20 cellular contexts compared by ENCODE assay signal in the genomic region with DNA sequence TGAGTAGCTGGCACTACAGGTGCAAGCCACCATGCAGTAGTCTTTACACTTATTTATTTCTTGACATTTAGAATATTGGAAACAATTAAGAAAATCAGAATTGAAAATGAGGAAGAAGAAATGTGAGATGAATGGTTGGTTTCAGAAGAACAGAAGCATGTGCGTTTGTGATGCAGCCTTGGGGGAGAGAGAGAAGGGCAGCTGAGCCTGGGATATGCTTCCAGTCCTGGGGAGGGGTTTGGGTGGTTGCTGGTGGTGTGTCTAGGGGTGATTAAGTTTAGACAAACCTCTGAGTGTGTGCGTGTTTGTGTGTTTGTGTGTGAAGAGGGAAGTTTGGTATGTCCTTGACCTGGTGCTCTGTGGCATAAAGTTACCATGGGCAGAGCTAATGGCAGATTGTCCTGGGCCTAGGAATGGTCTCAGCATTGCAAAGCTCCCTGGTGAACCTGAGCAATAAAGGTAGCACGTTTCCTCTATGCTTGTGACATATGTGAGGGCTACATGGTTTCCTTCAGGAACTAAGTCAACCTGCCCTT. TPM values are rescaled to one million over a fixed set of nuclear protein-coding genes. Genes with fewer than 3 reads are reported as not detected.
DNase-seq lines count a peak whose midpoint lies in the region; ATAC-seq, FAIRE-seq and TF ChIP-seq lines count a peak whose summit lies in the region.
"Had no signal": no experiment of that assay in that cellular context is flagged by ENCODE, and none has a peak within 500 bp of the region (broad histone marks: within the 10 kb centered on the region; RNA-seq: fewer than 3 reads in every experiment).

No MANE protein-coding gene starts in this region.

- H2BK5ac ChIP-seq in IMR-90 (ENCODE audit: low read depth, low read length, poor library complexity, severe bottlenecking), result no peak overlapping the region

- H4K8ac ChIP-seq in IMR-90 (ENCODE audit: low read depth in 2 of 2, low read length in 2 of 2), result peak overlapping the region in 1 of 2 experiments; percentile 13; a peak in 1 of 4 replicates

- H3K27ac Mint-ChIP-seq in CD4-positive, alpha-beta memory T cell, result peak overlapping the region in 4 of 7 donors; percentile 24 to 82 (median 64)
- H3K27ac Mint-ChIP-seq in astrocyte (ENCODE audit: unreplicated experiment) (peak overlapping the region; percentile 1), nephron progenitor cell (peak overlapping the region; percentile 31)
- H3K27ac Mint-ChIP-seq: activated naive CD8-positive, alpha-beta T cell treated with anti-CD3 and anti-CD28 coated beads, Interleukin-2, amount 10 ng/mL, durations not matched to agents 7 days and 5 days; neural progenitor cell had no signal

- no peak overlapping the region for H3K9ac ChIP-seq in IMR-90 (ENCODE audit: low read depth, low read length)
- H3K9ac ChIP-seq in astrocyte (ENCODE audit: low read length), result no peak overlapping the region
- H3K9ac ChIP-seq: neural progenitor cell had no signal

- peaks cover 0 to 1% (median 0%) of the 10 kb centered on the region in 8 donors for H3K9me3 Mint-ChIP-seq in CD4-positive, alpha-beta memory T cell
- H3K9me3 Mint-ChIP-seq in astrocyte (ENCODE audit: unreplicated experiment) (no peaks in the 10 kb centered on the region), nephron progenitor cell (no peaks in the 10 kb centered on the region)
- H3K9me3 Mint-ChIP-seq: activated naive CD8-positive, alpha-beta T cell treated with anti-CD3 and anti-CD28 coated beads, Interleukin-2, amount 10 ng/mL, durations not matched to agents 7 days and 5 days; activated T-cell treated with anti-CD3 and anti-CD28 coated beads, Interleukin-2, amount 50 U/mL, for 4 hours; neural progenitor cell had no signal

- no peaks in the 10 kb centered on the region for H3K27me3 Mint-ChIP-seq in CD4-positive, alpha-beta memory T cell
- H3K27me3 Mint-ChIP-seq in astrocyte (ENCODE audit: low read depth, unreplicated experiment), result no peaks in the 10 kb centered on the region
- peaks cover 2% of the 10 kb centered on the region for H3K27me3 Mint-ChIP-seq in nephron progenitor cell (ENCODE audit: low read depth, poor library complexity)
- H3K27me3 Mint-ChIP-seq: activated naive CD8-positive, alpha-beta T cell treated with anti-CD3 and anti-CD28 coated beads, Interleukin-2, amount 10 ng/mL, durations not matched to agents 7 days and 5 days had no signal

- no peak overlapping the region for H3K18ac ChIP-seq in IMR-90 (ENCODE audit: low read depth, low read length)

- no peak for TF ChIP-seq CTCF in IMR-90 (conservative IDR thresholded peaks at IDR 0.05; ENCODE audit: low read depth, low read length)
- TF ChIP-seq CTCF in astrocyte (IDR thresholded peaks at IDR 0.05; ENCODE audit: insufficient read depth, low read depth, low read length), result no peak
- TF ChIP-seq CTCF in nephron progenitor cell (IDR thresholded peaks at IDR 0.05), result no peak

- no peak overlapping the region for H4K91ac ChIP-seq in IMR-90 (ENCODE audit: insufficient read depth, low read depth, low read length)

- no peak overlapping the region for H2BK15ac ChIP-seq in IMR-90 (ENCODE audit: low read depth, low read length)

- FAIRE-seq in astrocyte (lab: Jason Lieb, UNC), result no peak
- FAIRE-seq: small intestine had no signal

- no peak overlapping the region for H4K5ac ChIP-seq in IMR-90 (ENCODE audit: low read depth, low read length)

- no peak overlapping the region for H3K4me3 ChIP-seq in CD4-positive, alpha-beta memory T cell (ENCODE audit: low read length in 2 of 2)
- H3K4me3 ChIP-seq in IMR-90 (ENCODE audit: insufficient read depth, low read depth, low read length), result no peak overlapping the region
- H3K4me3 ChIP-seq in astrocyte (ENCODE audit: insufficient read depth, low read depth, low read length), result no peak overlapping the region
- no peak overlapping the region for H3K4me3 ChIP-seq in HAP-1
- H3K4me3 ChIP-seq: hepatocyte, neural progenitor cell, stomach had no signal

- no peak overlapping the region for H3K4me3 Mint-ChIP-seq in CD4-positive, alpha-beta memory T cell
- H3K4me3 Mint-ChIP-seq in astrocyte (ENCODE audit: unreplicated experiment) (no peak overlapping the region), nephron progenitor cell (no peak overlapping the region)
- H3K4me3 Mint-ChIP-seq: activated naive CD8-positive, alpha-beta T cell treated with anti-CD3 and anti-CD28 coated beads, Interleukin-2, amount 10 ng/mL, durations not matched to agents 7 days and 5 days; activated T-cell treated with anti-CD3 and anti-CD28 coated beads, Interleukin-2, amount 50 U/mL, for 4 hours; neural progenitor cell had no signal

- H3K56ac ChIP-seq in IMR-90 (ENCODE audit: extremely low read depth, insufficient read depth, low read length), result no peak overlapping the region

- TF ChIP-seq RAD21 in IMR-90 (IDR thresholded peaks at IDR 0.05; ENCODE audit: low read length), result no peak

- peaks cover 46% of the 10 kb centered on the region for H3K36me3 ChIP-seq in CD4-positive, alpha-beta memory T cell (ENCODE audit: insufficient read depth, low read length)
- peaks cover 57% of the 10 kb centered on the region for H3K36me3 ChIP-seq in IMR-90 (ENCODE audit: control insufficient read depth, insufficient read depth, low read length)
- H3K36me3 ChIP-seq in astrocyte (ENCODE audit: insufficient read depth, low read length), result peaks cover 38% of the 10 kb centered on the region
- H3K36me3 ChIP-seq in HAP-1 (replicated peaks), result peaks cover 89% of the 10 kb centered on the region
- H3K36me3 ChIP-seq: neural progenitor cell had no signal

- no peaks in the 10 kb centered on the region for H3K9me3 ChIP-seq in CD4-positive, alpha-beta memory T cell (ENCODE audit: control insufficient read depth in 1 of 2, low read length in 2 of 2)
- no peaks in the 10 kb centered on the region for H3K9me3 ChIP-seq in IMR-90 (ENCODE audit: control insufficient read depth, insufficient read depth, low read length)
- H3K9me3 ChIP-seq in astrocyte (ENCODE audit: insufficient read depth, low read depth, low read length), result no peaks in the 10 kb centered on the region
- no peaks in the 10 kb centered on the region for H3K9me3 ChIP-seq in HAP-1
- H3K9me3 ChIP-seq: stomach had no signal

- H2AK9ac ChIP-seq in IMR-90 (replicated peaks; ENCODE audit: low read depth, low read length, poor library complexity), result no peak overlapping the region

- H3K79me2 ChIP-seq in astrocyte (ENCODE audit: insufficient read depth, low read length), result peaks cover 48% of the 10 kb centered on the region

- in situ Hi-C loops in IMR-90 (cut with MboI; ENCODE audit: low sequenced_read_pairs), result no loop called here
- in situ Hi-C loops in HAP-1 (cut with MboI; ENCODE audit: low sequenced_read_pairs), result no loop called here

- no peaks in the 10 kb centered on the region for H3K27me3 ChIP-seq in CD4-positive, alpha-beta memory T cell (ENCODE audit: insufficient read depth, low read length)
- H3K27me3 ChIP-seq in IMR-90 (ENCODE audit: control insufficient read depth, insufficient read depth, low read length) (no peaks in the 10 kb centered on the region), astrocyte (ENCODE audit: insufficient read depth, low read length) (no peaks in the 10 kb centered on the region), HAP-1 (ENCODE audit: low read depth) (no peaks in the 10 kb centered on the region)
- H3K27me3 ChIP-seq: brain microvascular endothelial cell, hepatocyte, neural progenitor cell, stomach had no signal

- no peak overlapping the region for H3K14ac ChIP-seq in IMR-90 (replicated peaks; ENCODE audit: low read depth, low read length)

- peaks cover 6% of the 10 kb centered on the region for H3K4me1 ChIP-seq in CD4-positive, alpha-beta memory T cell (ENCODE audit: insufficient read depth, low read length)
- H3K4me1 ChIP-seq in IMR-90 (ENCODE audit: control insufficient read depth, insufficient read depth, low read length), result peaks cover 18% of the 10 kb centered on the region
- H3K4me1 ChIP-seq in astrocyte (ENCODE audit: insufficient read depth, low read length), result peaks cover 7% of the 10 kb centered on the region
- no peaks in the 10 kb centered on the region; the same call in 1 of the 2 replicates for H3K4me1 ChIP-seq in HAP-1
- H3K4me1 ChIP-seq: neural progenitor cell had no signal

- H3K27ac ChIP-seq in CD4-positive, alpha-beta memory T cell (ENCODE audit: low read depth, low read length), result no peak overlapping the region
- H3K27ac ChIP-seq in IMR-90 (ENCODE audit: insufficient read depth, low read length) (no peak overlapping the region), astrocyte (ENCODE audit: low read depth, low read length) (no peak overlapping the region)
- H3K27ac ChIP-seq: brain microvascular endothelial cell, hepatocyte, neural progenitor cell had no signal

- POLR2A ChIA-PET in CD4-positive, alpha-beta memory T cell (lab: Charles Lee; ENCODE audit: partially characterized antibody), result no interaction called here
- POLR2A ChIA-PET in IMR-90 (lab: Charles Lee; ENCODE audit: unreplicated experiment), result no interaction called here

- peaks cover 18% of the 10 kb centered on the region for H3K9me1 ChIP-seq in IMR-90 (ENCODE audit: insufficient read depth, low read length)

- no peak overlapping the region for H2BK120ac ChIP-seq in IMR-90 (ENCODE audit: low read depth, low read length)

- H3K79me1 ChIP-seq in IMR-90 (ENCODE audit: low read depth in 1 of 2, low read length in 2 of 2), result peaks cover 40 to 90% of the 10 kb centered on the region in 2 experiments

- CTCF ChIA-PET in CD4-positive, alpha-beta memory T cell (lab: Charles Lee; ENCODE audit: partially characterized antibody), result interaction anchor here (0.6 to 4.0 kb wide), 5 partner anchors 15 to 275 kb away, joined by 3 to 28 read pairs (median 3); no protein-coding TSS in a partner anchor
- CTCF ChIA-PET in IMR-90 (lab: Yijun Ruan, JAX), result interaction anchor here (0.6 to 1.0 kb wide), 2 partner anchors 98 to 464 kb away, joined by 3 to 4 read pairs; no protein-coding TSS in a partner anchor

- no TSS peak for BruUV-seq in IMR-90 (replicated peaks; lab: Mats Ljungman, UMichigan)

- TF ChIP-seq POLR2A in IMR-90 (IDR thresholded peaks at IDR 0.05; ENCODE audit: low read depth, low read length) (no peak), erythroblast (IDR thresholded peaks at IDR 0.05; ENCODE audit: low read length) (no peak)

- intact Hi-C loops in CD4-positive, alpha-beta memory T cell (cut with micrococcal nuclease), result loop anchor here (1.0 kb wide), 2 partner anchors 70 to 275 kb away; no protein-coding TSS in a partner anchor
- intact Hi-C loops in IMR-90 (cut with micrococcal nuclease), result loop anchor here (1.0 kb wide), 2 partner anchors 98 to 275 kb away; no protein-coding TSS in a partner anchor

- dilution Hi-C loops in IMR-90 (cut with HindIII; ENCODE audit: low sequenced_read_pairs, unreplicated experiment), result no loop called here

- no peak overlapping the region for H2BK20ac ChIP-seq in IMR-90 (ENCODE audit: low read depth, low read length)

- no peak for DNase-seq in CD4-positive, alpha-beta memory T cell
- DNase-seq in IMR-90, result no peak
- DNase-seq in astrocyte (ENCODE audit: low read depth), result no peak
- no peak for DNase-seq in nephron progenitor cell
- no peak for DNase-seq in HAP-1 (ENCODE audit: low spot score in 2 of 2)
- DNase-seq in NK-92 (lab: John Stamatoyannopoulos, UW; ENCODE audit: unreplicated experiment), result no peak
- no peak for DNase-seq in putamen (ENCODE audit: low spot score)
- DNase-seq in erythroblast (lab: John Stamatoyannopoulos, UW), result no peak
- DNase-seq: activated CD4-positive, CD25-positive, alpha-beta regulatory T cell treated with anti-CD3 and anti-CD28 coated beads, Interleukin-2, amount 50 U/mL, for 72 hours; activated naive CD8-positive, alpha-beta T cell treated with anti-CD3 and anti-CD28 coated beads, Interleukin-2, amount 10 ng/mL, durations not matched to agents 7 days and 5 days; activated T-cell treated with anti-CD3 and anti-CD28 coated beads, Interleukin-2, amount 50 U/mL, for 4 hours; cortex of kidney; left ventricle myocardium superior; NCI-H187; stomach; T1000 had no signal

- no peak for ATAC-seq in IMR-90 (ENCODE audit: low read depth)

- H3K4ac ChIP-seq in IMR-90 (ENCODE audit: low read depth, low read length), result no peak overlapping the region

- peaks cover 84% of the 10 kb centered on the region for H4K20me1 ChIP-seq in IMR-90 (ENCODE audit: insufficient read depth, low read length)
- peaks cover 94% of the 10 kb centered on the region for H4K20me1 ChIP-seq in astrocyte (ENCODE audit: insufficient read depth, low read length)

- peak overlapping the region; percentile 6; the same call in 1 of the 2 replicates for H2AK5ac ChIP-seq in IMR-90 (ENCODE audit: low read depth, low read length)

- H3K4me2 ChIP-seq in IMR-90 (ENCODE audit: low read depth, low read length) (no peak overlapping the region), astrocyte (ENCODE audit: low read length) (no peak overlapping the region)
- H3K4me2 ChIP-seq: hepatocyte, neural progenitor cell had no signal

- peaks cover 38 to 77% of the 10 kb centered on the region in 2 donors for H3K36me3 Mint-ChIP-seq in CD4-positive, alpha-beta memory T cell
- peaks cover 23% of the 10 kb centered on the region for H3K36me3 Mint-ChIP-seq in astrocyte (ENCODE audit: low read depth, unreplicated experiment)
- peaks cover 60% of the 10 kb centered on the region for H3K36me3 Mint-ChIP-seq in nephron progenitor cell (ENCODE audit: low read depth)

- no peak overlapping the region for H2AFZ ChIP-seq in IMR-90 (replicated peaks; ENCODE audit: low read length, poor library complexity)
- H2AFZ ChIP-seq in astrocyte (ENCODE audit: low read depth, low read length), result no peak overlapping the region
- H2AFZ ChIP-seq: hepatocyte, neural progenitor cell had no signal

- H3K23ac ChIP-seq in IMR-90 (ENCODE audit: low read depth, low read length), result no peak overlapping the region

- WGBS in IMR-90 (ENCODE audit: extremely low coverage in 2 of 2, insufficient read length in 1 of 2), 2 experiments, result 40% methylated on average over 1 of the region's 3 CpGs; no CpG with 5 or more reads in 1 of the 2 experiments

- H3K4me1 Mint-ChIP-seq in CD4-positive, alpha-beta memory T cell, result peaks cover 22 to 31% (median 28%) of the 10 kb centered on the region in 4 donors
- H3K4me1 Mint-ChIP-seq in astrocyte (ENCODE audit: low read depth, unreplicated experiment), result peaks cover 27% of the 10 kb centered on the region
- peaks cover 36% of the 10 kb centered on the region for H3K4me1 Mint-ChIP-seq in nephron progenitor cell

RNA-seq across cellular contexts. Expression of gene CTSH, which starts 35.6 kb away (rescaled TPM):
- total RNA-seq in CD4-positive, alpha-beta memory T cell, result 10 to 100 TPM; 32.8 to 35.6 TPM
- polyA plus RNA-seq in CD4-positive, alpha-beta memory T cell, result 100 to 1,000 TPM; 150 to 152 TPM
- total RNA-seq in IMR-90 (2012; rRNA removed) (5.6 and 11.7 TPM in 2 replicates), astrocyte (4.1 and 5.7 TPM in 2 replicates)
- 13.9 and 18.4 TPM in 2 replicates for polyA plus RNA-seq in IMR-90 (2012; rRNA removed)
- 7.8 and 8.4 TPM in 2 replicates for polyA plus RNA-seq in IMR-90 (2012; cell fraction: cytosol; rRNA removed)
- polyA plus RNA-seq in IMR-90 (2012; cell fraction: nucleus; rRNA removed; ENCODE audit: low replicate concordance), result 8.4 and 13.5 TPM in 2 replicates

RNA-seq across cellular contexts. Expression of gene MORF4L1, which starts 36.5 kb away (rescaled TPM):
- total RNA-seq in CD4-positive, alpha-beta memory T cell, result 100 to 1,000 TPM; 260 to 263 TPM
- 100 to 1,000 TPM; 284 to 395 TPM for polyA plus RNA-seq in CD4-positive, alpha-beta memory T cell
- total RNA-seq in IMR-90 (2012; rRNA removed) (217 and 485 TPM in 2 replicates), astrocyte (398 and 411 TPM in 2 replicates)
- 354 and 392 TPM in 2 replicates for polyA plus RNA-seq in IMR-90 (2012; rRNA removed)
- 33.6 and 79.5 TPM in 2 replicates for polyA plus RNA-seq in IMR-90 (2012; cell fraction: cytosol; rRNA removed)
- 6.7 and 91.3 TPM in 2 replicates for polyA plus RNA-seq in IMR-90 (2012; cell fraction: nucleus; rRNA removed; ENCODE audit: low replicate concordance)

Comparison
In these comparisons a context has a peak if more than half of its experiments do, and no peak if none do; other contexts are left out.
1. H3K27ac Mint-ChIP-seq: peak in every context shown above with its lines; median percentile 64 in CD4-positive, alpha-beta memory T cell; 31 in nephron progenitor cell; 1 in astrocyte.